Comparison of ENCODE assay signal across 10 cellular contexts in genomic region chr4:140037353-140038030, GRCh38.
DNase-seq lines count a peak whose midpoint lies in the region; TF ChIP-seq lines count a peak whose summit lies in the region.
"Had no signal": no experiment of that assay in that cellular context is flagged by ENCODE, and none has a peak within 500 bp of the region (broad histone marks: within the 10 kb centered on the region; RNA-seq: fewer than 3 reads in every experiment).

No MANE protein-coding gene starts in this region.

- peak overlapping the region; percentile 54 for H3K4me3 Mint-ChIP-seq in HFFc6
- H3K4me3 Mint-ChIP-seq: activated CD4-positive, alpha-beta memory T cell treated with anti-CD3 and anti-CD28 coated beads for 36 hours had no signal

- peak; percentile 85 for DNase-seq in AG04449 (ENCODE audit: low read depth, low spot score)
- DNase-seq in HFFc6, result peak; percentile 92
- DNase-seq in astrocyte of the spinal cord (ENCODE audit: low read depth, low spot score), result peak; percentile 95
- DNase-seq in islet precursor cell, result peak; percentile 80
- no peak for DNase-seq in erythroblast (lab: John Stamatoyannopoulos, UW)
- no peak for DNase-seq in NCI-H446 (lab: John Stamatoyannopoulos, UW)
- no peak for DNase-seq in NCI-H1048 (lab: John Stamatoyannopoulos, UW)
- no peak for DNase-seq in activated CD4-positive, alpha-beta T cell treated with anti-CD3 and anti-CD28 coated beads, Interleukin-2, amount 50 U/mL, for 1 hour
- DNase-seq: activated CD4-positive, alpha-beta memory T cell treated with anti-CD3 and anti-CD28 coated beads for 36 hours; DMS153 had no signal

- no peak overlapping the region for H3K4me3 ChIP-seq in AG04449 (ENCODE audit: low read depth, low read length)
- no peak overlapping the region for H3K4me3 ChIP-seq in astrocyte of the spinal cord (ENCODE audit: low read depth, low read length)

- no peaks in the 10 kb centered on the region for H3K9me3 Mint-ChIP-seq in HFFc6
- H3K9me3 Mint-ChIP-seq: activated CD4-positive, alpha-beta memory T cell treated with anti-CD3 and anti-CD28 coated beads for 36 hours had no signal

- H3K36me3 Mint-ChIP-seq in HFFc6 (ENCODE audit: low read depth), result no peaks in the 10 kb centered on the region
- H3K36me3 Mint-ChIP-seq: activated CD4-positive, alpha-beta memory T cell treated with anti-CD3 and anti-CD28 coated beads for 36 hours had no signal

- CTCF ChIA-PET in AG04449 (lab: Yijun Ruan, JAX), result interaction anchor here (0.6 to 1.9 kb wide), 9 partner anchors 8 to 381 kb away, joined by 3 to 8 read pairs (median 4); no protein-coding TSS in a partner anchor

- no peak for TF ChIP-seq CTCF in AG04449 (IDR thresholded peaks at IDR 0.05; ENCODE audit: insufficient read depth, low read length, missing control alignments)
- TF ChIP-seq CTCF in HFFc6 (IDR thresholded peaks at IDR 0.05), result no peak
- no peak for TF ChIP-seq CTCF in astrocyte of the spinal cord (IDR thresholded peaks at IDR 0.05; ENCODE audit: low read depth, low read length)

- 0 out of 2 replicates have a peak, but pooled peaks cover 1% of the 10 kb centered on the region for H3K27me3 Mint-ChIP-seq in HFFc6 (ENCODE audit: insufficient read depth)

- no peak for TF ChIP-seq POLR2A in erythroblast (IDR thresholded peaks at IDR 0.05; ENCODE audit: low read length)

- POLR2A ChIA-PET in AG04449 (lab: Yijun Ruan, JAX), result interaction anchor here (0.6 kb wide), 1 partner anchor 34 kb away, joined by 3 read pairs; no protein-coding TSS in a partner anchor

- H3K4me1 Mint-ChIP-seq in HFFc6 (ENCODE audit: low read depth), result peaks cover 29% of the 10 kb centered on the region

- in situ Hi-C loops in astrocyte of the spinal cord (cut with HindIII; ENCODE audit: low sequenced_read_pairs), result no loop called here

- peak overlapping the region; percentile 84 for H3K27ac Mint-ChIP-seq in HFFc6
- H3K27ac Mint-ChIP-seq: activated CD4-positive, alpha-beta memory T cell treated with anti-CD3 and anti-CD28 coated beads for 36 hours had no signal

Comparison
In these comparisons a context has a peak if more than half of its experiments do, and no peak if none do; other contexts are left out.
1. DNase-seq: peak in AG04449 (single experiment), HFFc6 (single experiment), astrocyte of the spinal cord (single experiment) and islet precursor cell (single experiment); none in erythroblast (0 of 2), NCI-H446 (0 of 2), NCI-H1048 (single experiment) and activated CD4-positive, alpha-beta T cell treated with anti-CD3 and anti-CD28 coated beads, Interleukin-2, amount 50 U/mL, for 1 hour (single experiment).